Comparison of ENCODE assay signal across 1 cellular context in the genomic region with DNA sequence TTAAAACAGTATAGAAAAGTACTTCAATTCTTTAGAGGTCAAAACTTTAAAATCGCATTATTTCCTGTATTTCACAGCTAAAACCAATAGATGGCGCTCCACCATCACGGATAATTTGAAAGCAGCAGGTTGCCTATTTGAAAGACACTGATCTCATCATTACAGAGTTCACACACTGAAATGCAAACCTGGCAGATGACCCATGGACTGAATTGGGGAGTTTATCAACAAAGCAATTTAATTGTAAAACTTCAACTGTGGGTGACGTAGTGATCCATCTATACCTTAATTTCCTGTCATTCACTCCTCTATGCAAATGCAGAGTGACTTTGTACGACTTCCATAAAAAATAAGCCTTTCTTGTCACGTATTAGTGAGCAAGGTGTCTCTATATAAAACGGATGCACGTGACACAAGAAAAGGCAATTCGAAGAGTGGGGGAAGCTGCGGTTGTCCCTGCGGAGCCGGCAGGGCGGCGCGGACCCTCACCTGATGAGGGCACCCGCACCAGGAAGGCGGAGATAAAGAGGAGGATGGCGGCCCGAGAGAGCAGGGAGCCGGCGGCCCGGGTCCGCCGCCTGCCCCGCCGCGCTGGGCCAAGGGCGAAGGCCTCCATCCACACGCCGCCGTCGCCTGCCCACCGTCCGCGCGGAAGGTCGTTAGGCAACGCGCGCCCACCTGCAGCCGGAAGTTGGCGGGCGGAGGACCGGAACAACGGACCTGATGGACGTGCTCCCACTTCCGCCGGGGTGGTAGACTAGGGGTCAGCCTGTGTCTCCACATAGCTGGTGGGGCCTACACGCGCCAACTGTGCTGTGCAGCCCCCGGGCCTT.
TF ChIP-seq lines count a peak whose summit lies in the region.

A gene with protein sequence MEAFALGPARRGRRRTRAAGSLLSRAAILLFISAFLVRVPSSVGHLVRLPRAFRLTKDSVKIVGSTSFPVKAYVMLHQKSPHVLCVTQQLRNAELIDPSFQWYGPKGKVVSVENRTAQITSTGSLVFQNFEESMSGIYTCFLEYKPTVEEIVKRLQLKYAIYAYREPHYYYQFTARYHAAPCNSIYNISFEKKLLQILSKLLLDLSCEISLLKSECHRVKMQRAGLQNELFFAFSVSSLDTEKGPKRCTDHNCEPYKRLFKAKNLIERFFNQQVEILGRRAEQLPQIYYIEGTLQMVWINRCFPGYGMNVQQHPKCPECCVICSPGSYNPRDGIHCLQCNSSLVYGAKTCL (minus strand): TSS at position 668 of the 833 bp plus-strand sequence. CDS start 52 bp downstream, at position 616.

TF ChIP-seq in H1, 55 proteins besides CTCF, POLR2A, EP300 and RAD21 (continued from another document):
- no peak for TF ChIP-seq SIN3A (conservative IDR thresholded peaks at IDR 0.05 in 1 of 2, IDR thresholded peaks at IDR 0.05 in 1 of 2; ENCODE audit: low read depth in 1 of 2, low read length in 2 of 2)
- TF ChIP-seq TBP (IDR thresholded peaks at IDR 0.05; ENCODE audit: low read depth, low read length), result no peak
- TF ChIP-seq SP2 (IDR thresholded peaks at IDR 0.05; ENCODE audit: low read length), result no peak
- TF ChIP-seq SP4 (IDR thresholded peaks at IDR 0.05; ENCODE audit: low read length), result no peak
- TF ChIP-seq, protein P1, sequence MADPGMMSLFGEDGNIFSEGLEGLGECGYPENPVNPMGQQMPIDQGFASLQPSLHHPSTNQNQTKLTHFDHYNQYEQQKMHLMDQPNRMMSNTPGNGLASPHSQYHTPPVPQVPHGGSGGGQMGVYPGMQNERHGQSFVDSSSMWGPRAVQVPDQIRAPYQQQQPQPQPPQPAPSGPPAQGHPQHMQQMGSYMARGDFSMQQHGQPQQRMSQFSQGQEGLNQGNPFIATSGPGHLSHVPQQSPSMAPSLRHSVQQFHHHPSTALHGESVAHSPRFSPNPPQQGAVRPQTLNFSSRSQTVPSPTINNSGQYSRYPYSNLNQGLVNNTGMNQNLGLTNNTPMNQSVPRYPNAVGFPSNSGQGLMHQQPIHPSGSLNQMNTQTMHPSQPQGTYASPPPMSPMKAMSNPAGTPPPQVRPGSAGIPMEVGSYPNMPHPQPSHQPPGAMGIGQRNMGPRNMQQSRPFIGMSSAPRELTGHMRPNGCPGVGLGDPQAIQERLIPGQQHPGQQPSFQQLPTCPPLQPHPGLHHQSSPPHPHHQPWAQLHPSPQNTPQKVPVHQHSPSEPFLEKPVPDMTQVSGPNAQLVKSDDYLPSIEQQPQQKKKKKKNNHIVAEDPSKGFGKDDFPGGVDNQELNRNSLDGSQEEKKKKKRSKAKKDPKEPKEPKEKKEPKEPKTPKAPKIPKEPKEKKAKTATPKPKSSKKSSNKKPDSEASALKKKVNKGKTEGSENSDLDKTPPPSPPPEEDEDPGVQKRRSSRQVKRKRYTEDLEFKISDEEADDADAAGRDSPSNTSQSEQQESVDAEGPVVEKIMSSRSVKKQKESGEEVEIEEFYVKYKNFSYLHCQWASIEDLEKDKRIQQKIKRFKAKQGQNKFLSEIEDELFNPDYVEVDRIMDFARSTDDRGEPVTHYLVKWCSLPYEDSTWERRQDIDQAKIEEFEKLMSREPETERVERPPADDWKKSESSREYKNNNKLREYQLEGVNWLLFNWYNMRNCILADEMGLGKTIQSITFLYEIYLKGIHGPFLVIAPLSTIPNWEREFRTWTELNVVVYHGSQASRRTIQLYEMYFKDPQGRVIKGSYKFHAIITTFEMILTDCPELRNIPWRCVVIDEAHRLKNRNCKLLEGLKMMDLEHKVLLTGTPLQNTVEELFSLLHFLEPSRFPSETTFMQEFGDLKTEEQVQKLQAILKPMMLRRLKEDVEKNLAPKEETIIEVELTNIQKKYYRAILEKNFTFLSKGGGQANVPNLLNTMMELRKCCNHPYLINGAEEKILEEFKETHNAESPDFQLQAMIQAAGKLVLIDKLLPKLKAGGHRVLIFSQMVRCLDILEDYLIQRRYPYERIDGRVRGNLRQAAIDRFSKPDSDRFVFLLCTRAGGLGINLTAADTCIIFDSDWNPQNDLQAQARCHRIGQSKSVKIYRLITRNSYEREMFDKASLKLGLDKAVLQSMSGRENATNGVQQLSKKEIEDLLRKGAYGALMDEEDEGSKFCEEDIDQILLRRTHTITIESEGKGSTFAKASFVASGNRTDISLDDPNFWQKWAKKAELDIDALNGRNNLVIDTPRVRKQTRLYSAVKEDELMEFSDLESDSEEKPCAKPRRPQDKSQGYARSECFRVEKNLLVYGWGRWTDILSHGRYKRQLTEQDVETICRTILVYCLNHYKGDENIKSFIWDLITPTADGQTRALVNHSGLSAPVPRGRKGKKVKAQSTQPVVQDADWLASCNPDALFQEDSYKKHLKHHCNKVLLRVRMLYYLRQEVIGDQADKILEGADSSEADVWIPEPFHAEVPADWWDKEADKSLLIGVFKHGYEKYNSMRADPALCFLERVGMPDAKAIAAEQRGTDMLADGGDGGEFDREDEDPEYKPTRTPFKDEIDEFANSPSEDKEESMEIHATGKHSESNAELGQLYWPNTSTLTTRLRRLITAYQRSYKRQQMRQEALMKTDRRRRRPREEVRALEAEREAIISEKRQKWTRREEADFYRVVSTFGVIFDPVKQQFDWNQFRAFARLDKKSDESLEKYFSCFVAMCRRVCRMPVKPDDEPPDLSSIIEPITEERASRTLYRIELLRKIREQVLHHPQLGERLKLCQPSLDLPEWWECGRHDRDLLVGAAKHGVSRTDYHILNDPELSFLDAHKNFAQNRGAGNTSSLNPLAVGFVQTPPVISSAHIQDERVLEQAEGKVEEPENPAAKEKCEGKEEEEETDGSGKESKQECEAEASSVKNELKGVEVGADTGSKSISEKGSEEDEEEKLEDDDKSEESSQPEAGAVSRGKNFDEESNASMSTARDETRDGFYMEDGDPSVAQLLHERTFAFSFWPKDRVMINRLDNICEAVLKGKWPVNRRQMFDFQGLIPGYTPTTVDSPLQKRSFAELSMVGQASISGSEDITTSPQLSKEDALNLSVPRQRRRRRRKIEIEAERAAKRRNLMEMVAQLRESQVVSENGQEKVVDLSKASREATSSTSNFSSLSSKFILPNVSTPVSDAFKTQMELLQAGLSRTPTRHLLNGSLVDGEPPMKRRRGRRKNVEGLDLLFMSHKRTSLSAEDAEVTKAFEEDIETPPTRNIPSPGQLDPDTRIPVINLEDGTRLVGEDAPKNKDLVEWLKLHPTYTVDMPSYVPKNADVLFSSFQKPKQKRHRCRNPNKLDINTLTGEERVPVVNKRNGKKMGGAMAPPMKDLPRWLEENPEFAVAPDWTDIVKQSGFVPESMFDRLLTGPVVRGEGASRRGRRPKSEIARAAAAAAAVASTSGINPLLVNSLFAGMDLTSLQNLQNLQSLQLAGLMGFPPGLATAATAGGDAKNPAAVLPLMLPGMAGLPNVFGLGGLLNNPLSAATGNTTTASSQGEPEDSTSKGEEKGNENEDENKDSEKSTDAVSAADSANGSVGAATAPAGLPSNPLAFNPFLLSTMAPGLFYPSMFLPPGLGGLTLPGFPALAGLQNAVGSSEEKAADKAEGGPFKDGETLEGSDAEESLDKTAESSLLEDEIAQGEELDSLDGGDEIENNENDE (IDR thresholded peaks at IDR 0.05; ENCODE audit: insufficient replicate concordance, low read length), result no peak
- no peak for TF ChIP-seq POU5F1 (IDR thresholded peaks at IDR 0.05; ENCODE audit: low read depth, low read length)
- no peak for TF ChIP-seq SRF (IDR thresholded peaks at IDR 0.05; ENCODE audit: low read depth, low read length)
- no peak for TF ChIP-seq RBBP5 (IDR thresholded peaks at IDR 0.05; ENCODE audit: borderline replicate concordance, low read depth, low read length)
- TF ChIP-seq TAF1 (IDR thresholded peaks at IDR 0.05; ENCODE audit: low read depth, low read length), result 0 out of 2 replicates have a peak, but pooled peaks have one; percentile 20
- no peak for TF ChIP-seq POLR2AphosphoS5 (IDR thresholded peaks at IDR 0.05; ENCODE audit: low read depth, low read length)
- TF ChIP-seq NRF1 (IDR thresholded peaks at IDR 0.05; ENCODE audit: low read depth, low read length), result no peak
- TF ChIP-seq PHF8 (conservative IDR thresholded peaks at IDR 0.05; ENCODE audit: low read depth, low read length), result no peak
- no peak for TF ChIP-seq BCL11A (IDR thresholded peaks at IDR 0.05; ENCODE audit: low read depth in 2 of 2, low read length in 2 of 2)
- TF ChIP-seq GABPA (IDR thresholded peaks at IDR 0.05; ENCODE audit: borderline replicate concordance, insufficient read depth, low read length), result peak; percentile 84
- TF ChIP-seq, protein P2, sequence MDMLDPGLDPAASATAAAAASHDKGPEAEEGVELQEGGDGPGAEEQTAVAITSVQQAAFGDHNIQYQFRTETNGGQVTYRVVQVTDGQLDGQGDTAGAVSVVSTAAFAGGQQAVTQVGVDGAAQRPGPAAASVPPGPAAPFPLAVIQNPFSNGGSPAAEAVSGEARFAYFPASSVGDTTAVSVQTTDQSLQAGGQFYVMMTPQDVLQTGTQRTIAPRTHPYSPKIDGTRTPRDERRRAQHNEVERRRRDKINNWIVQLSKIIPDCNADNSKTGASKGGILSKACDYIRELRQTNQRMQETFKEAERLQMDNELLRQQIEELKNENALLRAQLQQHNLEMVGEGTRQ (IDR thresholded peaks at IDR 0.05; ENCODE audit: low read length), result no peak
- peak; percentile 73 for TF ChIP-seq KDM4A (IDR thresholded peaks at IDR 0.05; ENCODE audit: low read depth, low read length, severe bottlenecking)
- no peak for TF ChIP-seq BRCA1 (IDR thresholded peaks at IDR 0.05; ENCODE audit: low read depth, low read length)
- TF ChIP-seq, protein P3, sequence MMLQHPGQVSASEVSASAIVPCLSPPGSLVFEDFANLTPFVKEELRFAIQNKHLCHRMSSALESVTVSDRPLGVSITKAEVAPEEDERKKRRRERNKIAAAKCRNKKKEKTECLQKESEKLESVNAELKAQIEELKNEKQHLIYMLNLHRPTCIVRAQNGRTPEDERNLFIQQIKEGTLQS (IDR thresholded peaks at IDR 0.05; ENCODE audit: insufficient read depth, low read depth, low read length), result no peak
- TF ChIP-seq RFX5 (IDR thresholded peaks at IDR 0.05; ENCODE audit: borderline replicate concordance, low read depth, low read length), result no peak
- TF ChIP-seq CBX5 (IDR thresholded peaks at IDR 0.05; ENCODE audit: low read depth, low read length), result no peak
- no peak for TF ChIP-seq RXRA (IDR thresholded peaks at IDR 0.05; ENCODE audit: insufficient read depth, low read depth, low read length)
- no peak for TF ChIP-seq YY1 (IDR thresholded peaks at IDR 0.05; ENCODE audit: low read depth, low read length)
- no peak for TF ChIP-seq CTBP2 (IDR thresholded peaks at IDR 0.05; ENCODE audit: borderline replicate concordance, insufficient read depth, insufficient read length, low read length)
